1 cellular context compared by ENCODE assay signal in genomic region chr1:202831906-202832305, GRCh38.
TF ChIP-seq lines count a peak whose summit lies in the region.

No MANE protein-coding gene starts in this region.

TF ChIP-seq in GM12878, 131 proteins besides CTCF, POLR2A, EP300 and RAD21:
- TF ChIP-seq, protein P1, sequence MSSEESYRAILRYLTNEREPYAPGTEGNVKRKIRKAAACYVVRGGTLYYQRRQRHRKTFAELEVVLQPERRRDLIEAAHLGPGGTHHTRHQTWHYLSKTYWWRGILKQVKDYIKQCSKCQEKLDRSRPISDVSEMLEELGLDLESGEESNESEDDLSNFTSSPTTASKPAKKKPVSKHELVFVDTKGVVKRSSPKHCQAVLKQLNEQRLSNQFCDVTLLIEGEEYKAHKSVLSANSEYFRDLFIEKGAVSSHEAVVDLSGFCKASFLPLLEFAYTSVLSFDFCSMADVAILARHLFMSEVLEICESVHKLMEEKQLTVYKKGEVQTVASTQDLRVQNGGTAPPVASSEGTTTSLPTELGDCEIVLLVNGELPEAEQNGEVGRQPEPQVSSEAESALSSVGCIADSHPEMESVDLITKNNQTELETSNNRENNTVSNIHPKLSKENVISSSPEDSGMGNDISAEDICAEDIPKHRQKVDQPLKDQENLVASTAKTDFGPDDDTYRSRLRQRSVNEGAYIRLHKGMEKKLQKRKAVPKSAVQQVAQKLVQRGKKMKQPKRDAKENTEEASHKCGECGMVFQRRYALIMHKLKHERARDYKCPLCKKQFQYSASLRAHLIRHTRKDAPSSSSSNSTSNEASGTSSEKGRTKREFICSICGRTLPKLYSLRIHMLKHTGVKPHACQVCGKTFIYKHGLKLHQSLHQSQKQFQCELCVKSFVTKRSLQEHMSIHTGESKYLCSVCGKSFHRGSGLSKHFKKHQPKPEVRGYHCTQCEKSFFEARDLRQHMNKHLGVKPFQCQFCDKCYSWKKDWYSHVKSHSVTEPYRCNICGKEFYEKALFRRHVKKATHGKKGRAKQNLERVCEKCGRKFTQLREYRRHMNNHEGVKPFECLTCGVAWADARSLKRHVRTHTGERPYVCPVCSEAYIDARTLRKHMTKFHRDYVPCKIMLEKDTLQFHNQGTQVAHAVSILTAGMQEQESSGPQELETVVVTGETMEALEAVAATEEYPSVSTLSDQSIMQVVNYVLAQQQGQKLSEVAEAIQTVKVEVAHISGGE (CRISPR knock-in tag; IDR thresholded peaks at IDR 0.05) = no peak
- peak; percentile 12; the same call in 1 of the 2 replicates for TF ChIP-seq SPI1 (IDR thresholded peaks at IDR 0.05; ENCODE audit: borderline replicate concordance, insufficient read depth, low read depth, low read length)
